Comparison of ENCODE assay signal across 10 cellular contexts in genomic region chr11:118892515-118892914, GRCh38. TPM values are rescaled to one million over a fixed set of nuclear protein-coding genes. Genes with fewer than 3 reads are reported as not detected.
DNase-seq lines count a peak whose midpoint lies in the region; ATAC-seq and TF ChIP-seq lines count a peak whose summit lies in the region.
"Had no signal": no experiment of that assay in that cellular context is flagged by ENCODE, and none has a peak within 500 bp of the region (broad histone marks: within the 10 kb centered on the region; RNA-seq: fewer than 3 reads in every experiment).

No MANE protein-coding gene starts in this region.

- H3K27ac ChIP-seq in psoas muscle: no peak overlapping the region

- H3K36me3 Mint-ChIP-seq in activated T-helper 17 cell treated with anti-CD3 and anti-CD28 coated beads, Interleukin-2, amount 50 U/mL, for 72 hours (ENCODE audit: low read depth): peaks cover 94% of the 10 kb centered on the region
- H3K36me3 Mint-ChIP-seq in stimulated activated naive B cell treated with anti-CD40 and anti-IgM and Interleukin-4, amounts not matched to agents 10 μg/mL and 1 μg/mL and 100 μg/mL, for 72 hours: peaks cover 73 to 96% of the 10 kb centered on the region in 2 donors

- H3K27me3 ChIP-seq in psoas muscle (ENCODE audit: insufficient read depth in 3 of 3, low read length in 2 of 3): no peaks in the 10 kb centered on the region

- DNase-seq in activated CD4-positive, CD25-positive, alpha-beta regulatory T cell treated with anti-CD3 and anti-CD28 coated beads, Interleukin-2, amount 50 U/mL, for 72 hours: no peak
- DNase-seq in NCI-H345 treated with DMSO at 0.1 percent for 48 hours (lab: John Stamatoyannopoulos, UW; ENCODE audit: unreplicated experiment): peak; percentile 13
- DNase-seq in stimulated activated naive B cell treated with anti-CD40 and anti-IgM and Interleukin-4, amounts not matched to agents 10 μg/mL and 1 μg/mL and 100 μg/mL, for 72 hours: no peak
- no peak for DNase-seq in UCSD-AML1 (lab: John Stamatoyannopoulos, UW; ENCODE audit: unreplicated experiment)
- no peak for DNase-seq in psoas muscle
- DNase-seq: NCI-H1048, retina had no signal

- 8 to 17% (median 17%) methylated on average over 1 to 4 of the region's 4 CpGs for WGBS in psoas muscle, 3 donors

- peaks cover 28% of the 10 kb centered on the region for H3K4me1 ChIP-seq in psoas muscle

- intact Hi-C loops in psoas muscle (cut with DNase I): no loop called here

- peak; percentile 8 to 11 for ATAC-seq in activated CD4-positive, CD25-positive, alpha-beta regulatory T cell treated with anti-CD3 and anti-CD28 coated beads, Interleukin-2, amount 50 U/mL, for 24 hours
- ATAC-seq in activated T-helper 17 cell treated with anti-CD3 and anti-CD28 coated beads, Interleukin-2, amount 50 U/mL, for 72 hours (replicated peaks): peak; percentile 16
- ATAC-seq in stimulated activated naive B cell treated with anti-CD40 and anti-IgM and Interleukin-4, amounts not matched to agents 10 μg/mL and 1 μg/mL and 100 μg/mL, for 72 hours (replicated peaks): no peak
- ATAC-seq in psoas muscle (no peak), GM19035 (IDR thresholded peaks at IDR 0.05; ENCODE audit: unreplicated experiment) (no peak)

- H3K4me3 Mint-ChIP-seq in activated T-helper 17 cell treated with anti-CD3 and anti-CD28 coated beads, Interleukin-2, amount 50 U/mL, for 72 hours: peak overlapping the region; percentile 87
- H3K4me3 Mint-ChIP-seq in stimulated activated naive B cell treated with anti-CD40 and anti-IgM and Interleukin-4, amounts not matched to agents 10 μg/mL and 1 μg/mL and 100 μg/mL, for 72 hours: peak overlapping the region; percentile 62 to 68

- no peaks in the 10 kb centered on the region for H3K27me3 Mint-ChIP-seq in activated T-helper 17 cell treated with anti-CD3 and anti-CD28 coated beads, Interleukin-2, amount 50 U/mL, for 72 hours
- no peaks in the 10 kb centered on the region for H3K27me3 Mint-ChIP-seq in stimulated activated naive B cell treated with anti-CD40 and anti-IgM and Interleukin-4, amounts not matched to agents 10 μg/mL and 1 μg/mL and 100 μg/mL, for 72 hours

- H3K27ac Mint-ChIP-seq in activated T-helper 17 cell treated with anti-CD3 and anti-CD28 coated beads, Interleukin-2, amount 50 U/mL, for 72 hours: peak overlapping the region; percentile 99
- H3K27ac Mint-ChIP-seq in stimulated activated naive B cell treated with anti-CD40 and anti-IgM and Interleukin-4, amounts not matched to agents 10 μg/mL and 1 μg/mL and 100 μg/mL, for 72 hours: peak overlapping the region; percentile 74

- no peaks in the 10 kb centered on the region for H3K9me3 ChIP-seq in psoas muscle

- no peaks in the 10 kb centered on the region for H3K9me3 Mint-ChIP-seq in activated T-helper 17 cell treated with anti-CD3 and anti-CD28 coated beads, Interleukin-2, amount 50 U/mL, for 72 hours
- H3K9me3 Mint-ChIP-seq in stimulated activated naive B cell treated with anti-CD40 and anti-IgM and Interleukin-4, amounts not matched to agents 10 μg/mL and 1 μg/mL and 100 μg/mL, for 72 hours: no peaks in the 10 kb centered on the region

- H3K4me3 ChIP-seq in psoas muscle: no peak overlapping the region

- peaks cover 54% of the 10 kb centered on the region for H3K4me1 Mint-ChIP-seq in activated T-helper 17 cell treated with anti-CD3 and anti-CD28 coated beads, Interleukin-2, amount 50 U/mL, for 72 hours
- peaks cover 85 to 100% of the 10 kb centered on the region in 2 donors for H3K4me1 Mint-ChIP-seq in stimulated activated naive B cell treated with anti-CD40 and anti-IgM and Interleukin-4, amounts not matched to agents 10 μg/mL and 1 μg/mL and 100 μg/mL, for 72 hours

- peaks cover 0 to 18% of the 10 kb centered on the region in 2 donors for H3K36me3 ChIP-seq in psoas muscle (ENCODE audit: insufficient read depth in 1 of 2, low read depth in 1 of 2)

- TF ChIP-seq CTCF in psoas muscle (IDR thresholded peaks at IDR 0.05): no peak

RNA-seq across cellular contexts. Expression of gene CXCR5, which starts 8.8 kb away (rescaled TPM):
- 10 to 100 TPM in 1 of 2 donors, 1 to 10 TPM in 1; 8.0 to 20.2 TPM for total RNA-seq in activated T-helper 17 cell treated with anti-CD3 and anti-CD28 coated beads, Interleukin-2, amount 50 U/mL, for 72 hours
- under 1 TPM in 1 of 4 donors, not detected in 3; 0.17 TPM for total RNA-seq in psoas muscle
- polyA plus RNA-seq in psoas muscle: under 1 TPM; 0.14 to 0.25 (median 0.21) TPM

RNA-seq across cellular contexts. Expression of gene BCL9L, which starts 33.2 kb away (rescaled TPM):
- 10 to 100 TPM; 30.2 to 49.6 TPM for total RNA-seq in activated T-helper 17 cell treated with anti-CD3 and anti-CD28 coated beads, Interleukin-2, amount 50 U/mL, for 72 hours
- total RNA-seq in psoas muscle: 100 to 1,000 TPM in 1 of 4 donors, 10 to 100 TPM in 3; 52.4 to 124 (median 68.0) TPM
- 10 to 100 TPM in 1 of 3 donors, 1 to 10 TPM in 2; 8.1 to 31.2 (median 8.6) TPM for polyA plus RNA-seq in psoas muscle

Comparison
In these comparisons a context has a peak if more than half of its experiments do, and no peak if none do; other contexts are left out.
1. ATAC-seq: peak in activated CD4-positive, CD25-positive, alpha-beta regulatory T cell treated with anti-CD3 and anti-CD28 coated beads, Interleukin-2, amount 50 U/mL, for 24 hours (2 of 2) and activated T-helper 17 cell treated with anti-CD3 and anti-CD28 coated beads, Interleukin-2, amount 50 U/mL, for 72 hours (single experiment); none in stimulated activated naive B cell treated with anti-CD40 and anti-IgM and Interleukin-4, amounts not matched to agents 10 μg/mL and 1 μg/mL and 100 μg/mL, for 72 hours (0 of 2), psoas muscle (0 of 4) and GM19035 (single experiment).
2. RNA of gene CXCR5, which starts 8.8 kb away (total RNA-seq): 8.0 to 20.2 TPM in activated T-helper 17 cell treated with anti-CD3 and anti-CD28 coated beads, Interleukin-2, amount 50 U/mL, for 72 hours; 0.17 TPM in psoas muscle; every median in the first group is over 4 times any median in the second.